Comparison of ENCODE assay signal across 12 cellular contexts in the genomic region with DNA sequence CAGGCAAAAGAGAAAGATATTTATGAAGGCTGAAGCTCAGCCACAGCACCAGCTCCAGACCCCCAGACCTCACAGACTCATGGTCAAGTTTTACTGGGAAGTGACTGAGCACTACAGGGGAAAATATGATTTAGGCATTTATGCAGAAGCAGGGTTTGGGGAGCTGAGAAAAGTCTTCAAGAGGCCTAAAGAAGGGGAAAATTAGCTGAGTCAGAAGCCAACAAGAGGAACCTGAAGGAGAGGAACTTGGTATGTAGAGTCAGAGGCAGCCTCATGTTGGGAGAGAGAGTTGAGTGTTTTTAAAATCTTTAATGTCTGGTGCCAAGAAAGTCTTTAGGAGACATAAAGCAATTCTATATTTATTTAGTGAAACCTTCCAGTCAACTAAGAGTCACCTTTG.
A peak's percentile ranks its signal among the peaks of the same experiment; 100 is the strongest.
DNase-seq lines count a peak whose midpoint lies in the region; ATAC-seq and TF ChIP-seq lines count a peak whose summit lies in the region.
"Had no signal": no experiment of that assay in that cellular context is flagged by ENCODE, and none has a peak within 500 bp of the region (broad histone marks: within the 10 kb centered on the region; RNA-seq: fewer than 3 reads in every experiment).

No MANE protein-coding gene starts in this region.

- H4K20me1 ChIP-seq in osteoblast (ENCODE audit: insufficient read depth, low read length) (no peaks in the 10 kb centered on the region), SK-N-SH (ENCODE audit: insufficient read depth) (no peaks in the 10 kb centered on the region)

- H3K27ac ChIP-seq in osteoblast (ENCODE audit: low read depth, low read length): no peak overlapping the region
- H3K27ac ChIP-seq in SK-N-SH (ENCODE audit: low read depth in 2 of 2, low read length in 1 of 2): no peak overlapping the region

- TF ChIP-seq RAD21 in SK-N-SH (IDR thresholded peaks at IDR 0.05; ENCODE audit: low read length): no peak

- H3K4me1 Mint-ChIP-seq in CD14-positive monocyte: peaks cover 75% of the 10 kb centered on the region
- H3K4me1 Mint-ChIP-seq: activated naive CD8-positive, alpha-beta T cell treated with anti-CD3 and anti-CD28 coated beads, Interleukin-2, amount 10 ng/mL, durations not matched to agents 7 days and 5 days had no signal

- H3K27ac Mint-ChIP-seq in CD14-positive monocyte: peak overlapping the region; percentile 89 to 98 (median 96)
- H3K27ac Mint-ChIP-seq: activated naive CD8-positive, alpha-beta T cell treated with anti-CD3 and anti-CD28 coated beads, Interleukin-2, amount 10 ng/mL, durations not matched to agents 7 days and 5 days had no signal

- peaks cover 0 to 3% of the 10 kb centered on the region in 2 donors for H3K36me3 Mint-ChIP-seq in CD14-positive monocyte

- H3K27me3 ChIP-seq in osteoblast (ENCODE audit: insufficient read depth, low read length): peaks cover 8% of the 10 kb centered on the region
- peaks cover 18% of the 10 kb centered on the region for H3K27me3 ChIP-seq in SK-N-SH (ENCODE audit: insufficient read depth)

- peaks cover 13% of the 10 kb centered on the region for H3K4me1 ChIP-seq in osteoblast (ENCODE audit: insufficient read depth, low read length)
- H3K4me1 ChIP-seq in SK-N-SH (ENCODE audit: control insufficient read depth in 1 of 2, insufficient read depth in 2 of 2, low read depth in 1 of 2, low read length in 1 of 2): no peaks in the 10 kb centered on the region

- peaks cover 2 to 7% (median 3%) of the 10 kb centered on the region in 7 donors for H3K9me3 Mint-ChIP-seq in CD14-positive monocyte

- H3K4me3 ChIP-seq in osteoblast (ENCODE audit: insufficient read depth, low read length): no peak overlapping the region
- no peak overlapping the region for H3K4me3 ChIP-seq in SK-N-SH (ENCODE audit: low read depth in 2 of 2, low read length in 1 of 2)

- H3K9ac ChIP-seq in SK-N-SH: no peak overlapping the region

- H3K36me3 ChIP-seq in osteoblast (ENCODE audit: insufficient read depth, low read length) (no peaks in the 10 kb centered on the region), SK-N-SH (replicated peaks in 1 of 2; ENCODE audit: control insufficient read depth in 1 of 2, insufficient read depth in 2 of 2, low read length in 1 of 2) (no peaks in the 10 kb centered on the region)

- DNase-seq in CD14-positive monocyte (ENCODE audit: low spot score) (peak; percentile 50), SIG-M5 treated with dmso at 0.1 percent for 504 hours (lab: John Stamatoyannopoulos, UW; ENCODE audit: unreplicated experiment) (peak; percentile 84), Right ventricle myocardium superior (no peak), sciatic nerve (ENCODE audit: low spot score) (no peak), osteoblast (ENCODE audit: insufficient read length, low spot score, missing footprints) (no peak), SK-N-SH (no peak)
- no peak for DNase-seq in activated T-cell treated with anti-CD3 and anti-CD28 coated beads, Interleukin-2, amount 50 U/mL, for 48 hours
- DNase-seq: activated CD4-positive, alpha-beta T cell treated with anti-CD3 and anti-CD28 coated beads for 48 hours; activated naive CD8-positive, alpha-beta T cell treated with anti-CD3 and anti-CD28 coated beads, Interleukin-2, amount 10 ng/mL, durations not matched to agents 7 days and 5 days; NCI-H2029 treated with DMSO at 0.1 percent for 48 hours; retina had no signal

- TF ChIP-seq CTCF in CD14-positive monocyte (IDR thresholded peaks at IDR 0.05) (no peak), osteoblast (IDR thresholded peaks at IDR 0.05; ENCODE audit: extremely low read depth, low read depth, low read length) (no peak), SK-N-SH (IDR thresholded peaks at IDR 0.05) (no peak)

- H3F3A ChIP-seq in SK-N-SH (replicated peaks; ENCODE audit: insufficient read depth): no peaks in the 10 kb centered on the region

- H3K9me3 ChIP-seq in osteoblast (ENCODE audit: low read depth, low read length) (no peaks in the 10 kb centered on the region), SK-N-SH (no peaks in the 10 kb centered on the region)

- no peak for TF ChIP-seq EP300 in SK-N-SH (IDR thresholded peaks at IDR 0.05; ENCODE audit: borderline replicate concordance in 1 of 2, low read depth in 1 of 2, low read length in 1 of 2)

- no peak overlapping the region for H3K4me2 ChIP-seq in osteoblast (ENCODE audit: insufficient read depth, low read length)
- H3K4me2 ChIP-seq in SK-N-SH: no peak overlapping the region

- H3K79me2 ChIP-seq in osteoblast (ENCODE audit: insufficient read depth, low read length) (no peaks in the 10 kb centered on the region), SK-N-SH (ENCODE audit: insufficient read depth) (no peaks in the 10 kb centered on the region)

- POLR2A ChIA-PET in SK-N-SH (lab: Yijun Ruan, JAX): no interaction called here

- ATAC-seq in Right ventricle myocardium superior (ENCODE audit: poor library complexity) (peak; percentile 25), sciatic nerve (peak; percentile 56), GM21528 (IDR thresholded peaks at IDR 0.05; ENCODE audit: low FRiP score, unreplicated experiment) (no peak)

- H2AFZ ChIP-seq in osteoblast (ENCODE audit: low read length): no peak overlapping the region
- no peak overlapping the region for H2AFZ ChIP-seq in SK-N-SH (ENCODE audit: low read depth)

- H3K9me2 ChIP-seq in SK-N-SH: no peaks in the 10 kb centered on the region

- peak overlapping the region; percentile 39 to 78 for H3K4me3 Mint-ChIP-seq in CD14-positive monocyte
- H3K4me3 Mint-ChIP-seq: activated naive CD8-positive, alpha-beta T cell treated with anti-CD3 and anti-CD28 coated beads, Interleukin-2, amount 10 ng/mL, durations not matched to agents 7 days and 5 days had no signal

- intact Hi-C loops in CD14-positive monocyte (cut with micrococcal nuclease) (loop anchor here in 1 of 2 donors (2.0 to 5.0 kb wide), 2 partner anchors 13 to 86 kb away; a partner anchor contains a TSS), Right ventricle myocardium superior (cut with DNase I) (no loop called here), sciatic nerve (cut with DNase I) (no loop called here)

- peaks cover 0 to 3% (median 0%) of the 10 kb centered on the region in 3 donors for H3K27me3 Mint-ChIP-seq in CD14-positive monocyte (ENCODE audit: low read depth in 3 of 3)

- CTCF ChIA-PET in SK-N-SH (lab: Yijun Ruan, JAX): interaction anchor here (1.1 kb wide), 1 partner anchor 34 kb away, joined by 3 read pairs; no protein-coding TSS in a partner anchor

TF ChIP-seq in SK-N-SH, 30 proteins besides CTCF, POLR2A, EP300 and RAD21:
- TF ChIP-seq, protein P1, sequence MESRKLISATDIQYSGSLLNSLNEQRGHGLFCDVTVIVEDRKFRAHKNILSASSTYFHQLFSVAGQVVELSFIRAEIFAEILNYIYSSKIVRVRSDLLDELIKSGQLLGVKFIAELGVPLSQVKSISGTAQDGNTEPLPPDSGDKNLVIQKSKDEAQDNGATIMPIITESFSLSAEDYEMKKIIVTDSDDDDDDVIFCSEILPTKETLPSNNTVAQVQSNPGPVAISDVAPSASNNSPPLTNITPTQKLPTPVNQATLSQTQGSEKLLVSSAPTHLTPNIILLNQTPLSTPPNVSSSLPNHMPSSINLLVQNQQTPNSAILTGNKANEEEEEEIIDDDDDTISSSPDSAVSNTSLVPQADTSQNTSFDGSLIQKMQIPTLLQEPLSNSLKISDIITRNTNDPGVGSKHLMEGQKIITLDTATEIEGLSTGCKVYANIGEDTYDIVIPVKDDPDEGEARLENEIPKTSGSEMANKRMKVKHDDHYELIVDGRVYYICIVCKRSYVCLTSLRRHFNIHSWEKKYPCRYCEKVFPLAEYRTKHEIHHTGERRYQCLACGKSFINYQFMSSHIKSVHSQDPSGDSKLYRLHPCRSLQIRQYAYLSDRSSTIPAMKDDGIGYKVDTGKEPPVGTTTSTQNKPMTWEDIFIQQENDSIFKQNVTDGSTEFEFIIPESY (IDR thresholded peaks at IDR 0.05; ENCODE audit: borderline replicate concordance, low read depth): no peak
- TF ChIP-seq POLR2AphosphoS5 (IDR thresholded peaks at IDR 0.05; ENCODE audit: low read depth, low read length) (no peak), ELF1 (IDR thresholded peaks at IDR 0.05) (no peak), NRF1 (IDR thresholded peaks at IDR 0.05; ENCODE audit: low read depth, low read length) (no peak)
- TF ChIP-seq, protein P2, sequence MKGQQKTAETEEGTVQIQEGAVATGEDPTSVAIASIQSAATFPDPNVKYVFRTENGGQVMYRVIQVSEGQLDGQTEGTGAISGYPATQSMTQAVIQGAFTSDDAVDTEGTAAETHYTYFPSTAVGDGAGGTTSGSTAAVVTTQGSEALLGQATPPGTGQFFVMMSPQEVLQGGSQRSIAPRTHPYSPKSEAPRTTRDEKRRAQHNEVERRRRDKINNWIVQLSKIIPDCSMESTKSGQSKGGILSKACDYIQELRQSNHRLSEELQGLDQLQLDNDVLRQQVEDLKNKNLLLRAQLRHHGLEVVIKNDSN (IDR thresholded peaks at IDR 0.05; ENCODE audit: borderline replicate concordance, low read depth): no peak

Comparison
In these comparisons a context has a peak if more than half of its experiments do, and no peak if none do; other contexts are left out.
1. DNase-seq: peak in CD14-positive monocyte (single experiment) and SIG-M5 treated with dmso at 0.1 percent for 504 hours (single experiment); none in Right ventricle myocardium superior (single experiment), sciatic nerve (single experiment), osteoblast (single experiment), SK-N-SH (single experiment) and activated T-cell treated with anti-CD3 and anti-CD28 coated beads, Interleukin-2, amount 50 U/mL, for 48 hours (0 of 2).